15 cellular contexts compared by ENCODE assay signal in the genomic region with DNA sequence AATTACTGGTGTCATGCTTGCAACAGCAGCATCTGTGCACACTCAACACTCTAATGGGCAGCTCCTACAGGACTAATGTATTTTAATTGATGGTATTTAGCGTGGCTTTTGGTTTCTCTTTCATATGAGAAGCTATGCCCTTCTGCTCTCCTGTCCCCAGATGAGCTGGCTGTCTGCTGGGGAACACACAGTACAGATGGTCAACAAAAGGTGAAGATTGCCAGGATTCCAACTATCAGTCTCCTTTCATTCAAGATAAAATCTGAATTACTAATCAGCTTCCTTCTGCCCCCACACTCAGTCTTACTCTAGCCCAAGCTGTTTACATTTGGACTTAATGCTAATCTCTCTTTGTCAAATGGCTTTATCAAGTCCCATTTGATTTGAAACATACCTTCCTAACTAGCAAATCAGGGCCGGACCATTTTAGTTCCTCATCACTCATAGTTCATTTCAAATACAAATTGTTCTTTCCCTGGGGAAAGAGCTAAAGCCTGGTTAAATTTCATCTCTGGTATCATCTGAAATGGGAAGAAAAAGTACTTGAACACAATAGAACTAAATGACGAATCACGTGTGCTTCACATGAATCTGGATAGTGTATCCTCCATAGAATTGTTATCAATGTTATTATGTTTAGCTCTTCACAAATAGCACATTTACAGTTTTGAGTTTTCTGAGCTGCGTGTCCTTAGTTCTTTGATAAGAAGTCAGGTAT.
A peak's percentile ranks its signal among the peaks of the same experiment; 100 is the strongest.
DNase-seq lines count a peak whose midpoint lies in the region; ATAC-seq and TF ChIP-seq lines count a peak whose summit lies in the region.
"Had no signal": no experiment of that assay in that cellular context is flagged by ENCODE, and none has a peak within 500 bp of the region (broad histone marks: within the 10 kb centered on the region; RNA-seq: fewer than 3 reads in every experiment).

No MANE protein-coding gene starts in this region.

- no peaks in the 10 kb centered on the region for H4K20me1 ChIP-seq in KMS-11 (ENCODE audit: insufficient read depth)
- H4K20me1 ChIP-seq in hepatocyte (ENCODE audit: insufficient read depth, poor library complexity, severe bottlenecking), result no peaks in the 10 kb centered on the region

- no peaks in the 10 kb centered on the region for H3K27me3 ChIP-seq in KMS-11 (ENCODE audit: insufficient read depth, low read depth)
- no peaks in the 10 kb centered on the region for H3K27me3 ChIP-seq in hepatocyte
- H3K27me3 ChIP-seq: gastrocnemius medialis, pancreas, spleen had no signal

- H3K4me1 ChIP-seq in KMS-11 (ENCODE audit: low read depth, poor library complexity, severe bottlenecking), result peaks cover 6% of the 10 kb centered on the region
- H3K4me1 ChIP-seq in hepatocyte (ENCODE audit: insufficient read depth), result no peaks in the 10 kb centered on the region
- H3K4me1 ChIP-seq: gastrocnemius medialis, pancreas, spleen had no signal

- H3K4me3 ChIP-seq in KMS-11 (IDR thresholded peaks at IDR 0.05; ENCODE audit: insufficient read depth, low read depth, low read length), result no peak overlapping the region
- no peak overlapping the region for H3K4me3 ChIP-seq in hepatocyte
- H3K4me3 ChIP-seq: gastrocnemius medialis, pancreas, spleen had no signal

- WGBS in hepatocyte (ENCODE audit: low lambda C conversion rate, missing lambda C conversion rate), result 29% methylated on average over 5 of the region's 5 CpGs

- peak overlapping the region; percentile 34; the same call in 1 of the 2 replicates for H2AFZ ChIP-seq in KMS-11 (ENCODE audit: low read depth)
- H2AFZ ChIP-seq in hepatocyte, result peak overlapping the region; percentile 36

- TF ChIP-seq CTCF in KMS-11 (conservative IDR thresholded peaks at IDR 0.05; ENCODE audit: low read depth, low read length) (no peak), hepatocyte (IDR thresholded peaks at IDR 0.05; ENCODE audit: poor library complexity) (no peak)

- no peak overlapping the region for H3K27ac ChIP-seq in KMS-11
- H3K27ac ChIP-seq in hepatocyte, result no peak overlapping the region
- H3K27ac ChIP-seq: gastrocnemius medialis, pancreas, spleen had no signal

- H3K79me2 ChIP-seq in KMS-11 (ENCODE audit: insufficient read depth, low read depth) (no peaks in the 10 kb centered on the region), hepatocyte (no peaks in the 10 kb centered on the region)

- no peak for ATAC-seq in HG03039 (IDR thresholded peaks at IDR 0.05; ENCODE audit: unreplicated experiment)
- ATAC-seq: gastrocnemius medialis had no signal

- H3K36me3 ChIP-seq in KMS-11 (ENCODE audit: insufficient read depth) (no peaks in the 10 kb centered on the region), hepatocyte (replicated peaks; ENCODE audit: insufficient read depth, low read depth) (no peaks in the 10 kb centered on the region)
- H3K36me3 ChIP-seq: gastrocnemius medialis, pancreas, spleen had no signal

- H3K4me2 ChIP-seq in KMS-11, result peak overlapping the region; percentile 7; the same call in 1 of the 2 replicates
- peak overlapping the region; percentile 67 for H3K4me2 ChIP-seq in hepatocyte

- H3K9me3 ChIP-seq in hepatocyte (ENCODE audit: low read depth), result no peaks in the 10 kb centered on the region
- H3K9me3 ChIP-seq: gastrocnemius medialis, pancreas had no signal

- no peak overlapping the region for H3K9ac ChIP-seq in KMS-11

- no peaks in the 10 kb centered on the region for H3K9me2 ChIP-seq in hepatocyte (replicated peaks; ENCODE audit: insufficient read depth)

- DNase-seq in DMS 273 treated with DMSO at 0.1 percent for 48 hours (lab: John Stamatoyannopoulos, UW) (peak; percentile 68), NCI-H524 treated with DMSO at 0.1 percent for 48 hours (lab: John Stamatoyannopoulos, UW) (peak; percentile 97), hepatocyte (ENCODE audit: low spot score) (no peak), kidney tubule cell (ENCODE audit: low spot score) (no peak), DMS53 treated with DMSO at 0.1 percent for 48 hours (lab: John Stamatoyannopoulos, UW; ENCODE audit: unreplicated experiment) (no peak), NCI-H2081 treated with DMSO at 0.1 percent for 48 hours (lab: John Stamatoyannopoulos, UW) (no peak)
- DNase-seq: activated CD4-positive, alpha-beta T cell treated with anti-CD3 and anti-CD28 coated beads, Interleukin-2, amount 50 U/mL, for 1 hour; activated T-cell treated with anti-CD3 and anti-CD28 coated beads, Interleukin-2, amount 50 U/mL, for 1 hour; cerebellar nuclear complex; gastrocnemius medialis; midbrain; pancreas; spleen had no signal

Comparison
In these comparisons a context has a peak if more than half of its experiments do, and no peak if none do; other contexts are left out.
1. DNase-seq: peak in DMS 273 treated with DMSO at 0.1 percent for 48 hours (single experiment) and NCI-H524 treated with DMSO at 0.1 percent for 48 hours (single experiment); none in hepatocyte (single experiment), kidney tubule cell (single experiment), DMS53 treated with DMSO at 0.1 percent for 48 hours (single experiment) and NCI-H2081 treated with DMSO at 0.1 percent for 48 hours (single experiment).